1 cellular context compared by ENCODE assay signal in genomic region chr2:223696719-223697118, GRCh38.
TF ChIP-seq lines count a peak whose summit lies in the region.

No MANE protein-coding gene starts in this region.

TF ChIP-seq in SK-N-SH, 30 proteins besides CTCF, POLR2A, EP300 and RAD21 (continued from another document):
- no peak for TF ChIP-seq ZBTB33 (IDR thresholded peaks at IDR 0.05; ENCODE audit: borderline replicate concordance, low read depth)
- TF ChIP-seq USF2 (IDR thresholded peaks at IDR 0.05; ENCODE audit: borderline replicate concordance, low read depth, low read length), result no peak
- no peak; the same call in 1 of the 2 replicates for TF ChIP-seq TEAD4 (IDR thresholded peaks at IDR 0.05; ENCODE audit: borderline replicate concordance, insufficient read depth)
- TF ChIP-seq SMC3 (IDR thresholded peaks at IDR 0.05; ENCODE audit: low read depth, low read length), result no peak
- no peak for TF ChIP-seq FOXJ3 (CRISPR knock-in tag; IDR thresholded peaks at IDR 0.05)
- peak; percentile 24; the same call in 1 of the 2 replicates for TF ChIP-seq RXRA (IDR thresholded peaks at IDR 0.05; ENCODE audit: borderline replicate concordance, low read depth)
- TF ChIP-seq CHD2 (IDR thresholded peaks at IDR 0.05; ENCODE audit: low read length, partially characterized antibody), result no peak
- TF ChIP-seq MXI1 (IDR thresholded peaks at IDR 0.05; ENCODE audit: low read depth, low read length), result no peak
- TF ChIP-seq GATA2 (CRISPR knock-in tag; IDR thresholded peaks at IDR 0.05), result no peak
- 0 out of 2 replicates have a peak, but pooled peaks have one; percentile 13 for TF ChIP-seq FOXM1 (IDR thresholded peaks at IDR 0.05; ENCODE audit: low read depth)
- TF ChIP-seq NRF1 (IDR thresholded peaks at IDR 0.05; ENCODE audit: low read depth, low read length), result no peak
- no peak for TF ChIP-seq REST (IDR thresholded peaks at IDR 0.05; ENCODE audit: low read depth, low read length)
- no peak for TF ChIP-seq RCOR1 (IDR thresholded peaks at IDR 0.05; ENCODE audit: low read length)
- TF ChIP-seq SIN3A (IDR thresholded peaks at IDR 0.05; ENCODE audit: borderline replicate concordance, low read depth, low read length), result no peak
- TF ChIP-seq MAX (IDR thresholded peaks at IDR 0.05; ENCODE audit: low read depth), result no peak
- TF ChIP-seq JUND (IDR thresholded peaks at IDR 0.05), result peak; percentile 19; the same call in 1 of the 2 replicates
- TF ChIP-seq GABPA (IDR thresholded peaks at IDR 0.05; ENCODE audit: low read depth), result no peak
- TF ChIP-seq MEF2A (IDR thresholded peaks at IDR 0.05; ENCODE audit: borderline replicate concordance, low read depth), result no peak
- TF ChIP-seq FOSL2 (IDR thresholded peaks at IDR 0.05; ENCODE audit: borderline replicate concordance, low read depth), result peak; percentile 41; the same call in 1 of the 2 replicates
- TF ChIP-seq EZH2phosphoT487 (IDR thresholded peaks at IDR 0.05; ENCODE audit: borderline replicate concordance, low read depth), result no peak
- no peak for TF ChIP-seq ELF1 (IDR thresholded peaks at IDR 0.05)
- TF ChIP-seq PBX3 (IDR thresholded peaks at IDR 0.05), result peak; percentile 62
- TF ChIP-seq NFIC (IDR thresholded peaks at IDR 0.05; ENCODE audit: borderline replicate concordance), result no peak; the same call in 1 of the 2 replicates
- no peak for TF ChIP-seq USF1 (IDR thresholded peaks at IDR 0.05; ENCODE audit: borderline replicate concordance, low read depth)
- TF ChIP-seq TAF1 (IDR thresholded peaks at IDR 0.05; ENCODE audit: borderline replicate concordance, low read depth, low read length), result no peak
- TF ChIP-seq YY1 (IDR thresholded peaks at IDR 0.05; ENCODE audit: low read depth), result no peak
- no peak for TF ChIP-seq RFX5 (IDR thresholded peaks at IDR 0.05; ENCODE audit: low read length)
- peak; percentile 88 for TF ChIP-seq TCF12 (IDR thresholded peaks at IDR 0.05)
- TF ChIP-seq POLR2AphosphoS5 (IDR thresholded peaks at IDR 0.05; ENCODE audit: low read depth, low read length), result no peak; the same call in 1 of the 2 replicates
TF ChIP-seq in SK-N-SH: peak in this region for 6.
